20 cellular contexts compared by ENCODE assay signal in the genomic region with DNA sequence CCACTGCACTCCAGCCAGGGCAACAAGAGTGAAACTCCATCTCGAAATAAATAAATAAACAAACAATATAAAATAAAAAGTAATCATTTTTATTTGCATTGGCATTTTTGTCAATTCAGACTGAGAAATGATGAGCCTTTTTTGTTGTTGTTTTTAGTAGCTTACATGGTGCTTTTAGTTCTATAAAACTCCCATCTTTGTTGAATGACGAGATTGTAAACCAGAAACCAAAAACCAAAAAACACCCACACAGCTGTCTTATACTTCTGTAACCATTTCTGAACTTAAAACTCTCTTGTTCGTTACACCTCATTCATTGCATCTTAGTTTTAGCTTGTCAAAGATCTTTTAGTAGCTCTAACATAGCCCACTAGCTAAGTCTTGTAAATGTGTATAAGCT. TPM values are rescaled to one million over a fixed set of nuclear protein-coding genes. Genes with fewer than 3 reads are reported as not detected.
"Had no signal": no experiment of that assay in that cellular context is flagged by ENCODE, and none has a peak within 500 bp of the region (broad histone marks: within the 10 kb centered on the region; RNA-seq: fewer than 3 reads in every experiment).

No MANE protein-coding gene starts in this region.

- H3K27ac Mint-ChIP-seq: memory B cell; natural killer cell treated with Interleukin-12 subunit alpha and Interleukin-12 subunit beta and Interleukin-15 and Interleukin-18, amount 100 ng/mL, for 72 hours had no signal

- H3K4me3 Mint-ChIP-seq: memory B cell; natural killer cell treated with Interleukin-12 subunit alpha and Interleukin-12 subunit beta and Interleukin-15 and Interleukin-18, amount 100 ng/mL, for 72 hours had no signal

- H3K27me3 ChIP-seq: body of pancreas, heart right ventricle, tibial artery had no signal

- ATAC-seq: body of pancreas; heart right ventricle; left colon; natural killer cell treated with Interleukin-12 subunit alpha and Interleukin-12 subunit beta and Interleukin-15 and Interleukin-18, amount 100 ng/mL, for 72 hours had no signal

- H3K36me3 ChIP-seq: prostate gland, WERI-Rb-1 had no signal

- H3K9me3 Mint-ChIP-seq: memory B cell; natural killer cell treated with Interleukin-12 subunit alpha and Interleukin-12 subunit beta and Interleukin-15 and Interleukin-18, amount 100 ng/mL, for 72 hours had no signal

- H3K4me3 ChIP-seq: body of pancreas, heart right ventricle, prostate gland, tibial artery had no signal

- H3K36me3 Mint-ChIP-seq: natural killer cell treated with Interleukin-12 subunit alpha and Interleukin-12 subunit beta and Interleukin-15 and Interleukin-18, amount 100 ng/mL, for 72 hours had no signal

- H3K9me3 ChIP-seq: body of pancreas, heart right ventricle, prostate gland, tibial artery had no signal

- H3K4me1 Mint-ChIP-seq: memory B cell had no signal

- H3K27ac ChIP-seq: body of pancreas, heart right ventricle, prostate gland, tibial artery, WERI-Rb-1 had no signal

- DNase-seq: activated CD4-positive, alpha-beta T cell treated with anti-CD3 and anti-CD28 coated beads, Interleukin-2, amount 50 U/mL, for 48 hours; activated CD4-positive, CD25-positive, alpha-beta regulatory T cell treated with anti-CD3 and anti-CD28 coated beads, Interleukin-2, amount 50 U/mL, for 72 hours; activated naive CD4-positive, alpha-beta T cell treated with Interleukin-2 at 50 U/mL for 16 hours; anterior cingulate cortex; body of pancreas; heart right ventricle; left colon; stimulated activated CD4-positive, alpha-beta T cell treated with anti-CD3 and anti-CD28 coated beads, Interleukin-2, amount 100 ng/mL, for 48 hours; stimulated activated CD8-positive, alpha-beta memory T cell treated with anti-CD3 and anti-CD28 coated beads, Interleukin-4, amount 100 ng/mL, for 48 hours; stimulated activated naive CD4-positive, alpha-beta T cell treated with Interleukin-2 at 50 U/mL for 16 hours; substantia nigra; tibial artery; WERI-Rb-1 had no signal

RNA-seq across cellular contexts. Expression of a gene that starts 44.7 kb away (rescaled TPM):
- total RNA-seq: epithelial cell of proximal tubule; fibroblast of villous mesenchyme; natural killer cell treated with Interleukin-12 subunit alpha and Interleukin-12 subunit beta and Interleukin-15 and Interleukin-18, amount 100 ng/mL, for 72 hours; T-helper 2 cell treated with Interferon-gamma antibody and Interleukin-4, amounts not matched to agents 100 ng/mL and 5 ng/mL, for 36 hours had no signal
- polyA plus RNA-seq: keratinocyte had no signal
